Comparison of ENCODE assay signal across 1 cellular context in genomic region chr6:163984446-163984936, GRCh38.
TF ChIP-seq lines count a peak whose summit lies in the region.

No MANE protein-coding gene starts in this region.

TF ChIP-seq in GM23338, 12 proteins besides CTCF, POLR2A, EP300 and RAD21 (continued from another document):
- TF ChIP-seq EZH2phosphoT487 (IDR thresholded peaks at IDR 0.05; ENCODE audit: unreplicated experiment) = no peak
- TF ChIP-seq JUNB (IDR thresholded peaks at IDR 0.05; ENCODE audit: unreplicated experiment) = no peak
- TF ChIP-seq NANOG (IDR thresholded peaks at IDR 0.05; ENCODE audit: borderline replicate concordance) = no peak
- TF ChIP-seq EZH2 (IDR thresholded peaks at IDR 0.05; ENCODE audit: low read depth, unreplicated experiment) = no peak
- TF ChIP-seq CREB1 (CRISPR knock-in tag; IDR thresholded peaks at IDR 0.05; ENCODE audit: low read depth) = no peak
- no peak for TF ChIP-seq ZNF114 (CRISPR knock-in tag; IDR thresholded peaks at IDR 0.05)
- no peak for TF ChIP-seq ETS1 (IDR thresholded peaks at IDR 0.05)
